In the genomic region with DNA sequence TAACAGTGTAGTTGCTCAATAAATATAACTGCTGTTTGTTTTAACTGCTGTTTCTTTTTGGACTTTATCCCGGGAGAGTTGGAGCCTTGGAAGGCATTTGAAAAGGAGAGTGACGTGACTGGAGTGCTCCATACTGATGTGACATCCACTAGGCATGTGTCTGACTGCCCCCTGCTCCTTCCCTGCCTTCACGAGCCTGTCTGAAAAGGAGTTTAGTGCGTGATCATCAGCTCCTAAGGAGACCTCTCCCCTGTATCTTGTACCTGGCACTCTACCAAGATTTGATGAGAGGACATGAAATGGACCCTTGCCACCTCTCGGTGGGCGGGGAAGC, we compare ENCODE assay signal across 13 cellular contexts. TPM values are rescaled to one million over a fixed set of nuclear protein-coding genes. Genes with fewer than 3 reads are reported as not detected.
DNase-seq lines count a peak whose midpoint lies in the region; ATAC-seq and TF ChIP-seq lines count a peak whose summit lies in the region.
"Had no signal": no experiment of that assay in that cellular context is flagged by ENCODE, and none has a peak within 500 bp of the region (broad histone marks: within the 10 kb centered on the region; RNA-seq: fewer than 3 reads in every experiment).

No MANE protein-coding gene starts in this region.

- H3K27ac ChIP-seq in heart left ventricle (peak overlapping the region in 11 of 12 donors; percentile 5 to 90 (median 79)), psoas muscle (peak overlapping the region; percentile 99), A673 (ENCODE audit: low read depth, low read length, poor library complexity, severe bottlenecking) (no peak overlapping the region)
- no peak overlapping the region for H3K27ac ChIP-seq in effector memory CD4-positive, alpha-beta T cell (ENCODE audit: insufficient read depth, low read length, poor library complexity, severe bottlenecking)

- peaks cover 0 to 3% (median 0%) of the 10 kb centered on the region in 7 donors for H3K9me3 Mint-ChIP-seq in CD14-positive monocyte
- H3K9me3 Mint-ChIP-seq: activated CD4-positive, alpha-beta memory T cell treated with anti-CD3 and anti-CD28 coated beads for 36 hours; T-cell had no signal

- intact Hi-C loops in CD14-positive monocyte (cut with micrococcal nuclease) (loop anchor here in 1 of 2 donors (10.0 kb wide), 1 partner anchor 52 kb away; no protein-coding TSS in a partner anchor), heart left ventricle (cut with DNase I) (loop anchor here in 3 of 10 donors (5.0 to 10.0 kb wide), 4 partner anchors 40 to 90 kb away; no protein-coding TSS in a partner anchor), psoas muscle (cut with DNase I) (no loop called here), A673 (cut with micrococcal nuclease; ENCODE audit: unreplicated experiment) (no loop called here)

- no peak for TF ChIP-seq POLR2A in heart left ventricle (IDR thresholded peaks at IDR 0.05)

- peak overlapping the region; percentile 62 to 81 for H3K4me3 Mint-ChIP-seq in CD14-positive monocyte
- H3K4me3 Mint-ChIP-seq: activated CD4-positive, alpha-beta memory T cell treated with anti-CD3 and anti-CD28 coated beads for 36 hours had no signal

- 42 to 48% (median 47%) methylated on average over 6 of the region's 6 CpGs for WGBS in heart left ventricle, 4 donors
- 42 to 52% (median 45%) methylated on average over 6 of the region's 6 CpGs for WGBS in psoas muscle, 3 donors

- BruUV-seq in A673 (replicated peaks; lab: Mats Ljungman, UMichigan), result no TSS peak

- POLR2A ChIA-PET in A673 (lab: Charles Lee; ENCODE audit: low non-redundant PET), result interaction anchor here (0.6 kb wide), 1 partner anchor 998 kb away, joined by 3 read pairs; no protein-coding TSS in a partner anchor

- ATAC-seq in heart left ventricle (peak in 3 of 4 donors; percentile 14 to 37 (median 33)), psoas muscle (peak; percentile 40 to 56 (median 45)), HG02884 (IDR thresholded peaks at IDR 0.05; ENCODE audit: unreplicated experiment) (no peak)

- peaks cover 13 to 18% (median 17%) of the 10 kb centered on the region in 3 donors for H3K27me3 Mint-ChIP-seq in CD14-positive monocyte (ENCODE audit: low read depth in 3 of 3)
- H3K27me3 Mint-ChIP-seq: activated CD4-positive, alpha-beta memory T cell treated with anti-CD3 and anti-CD28 coated beads for 36 hours had no signal

- CTCF ChIA-PET in A673 (lab: Charles Lee), result no interaction called here

- TF ChIP-seq CTCF in CD14-positive monocyte (IDR thresholded peaks at IDR 0.05), result no peak
- TF ChIP-seq CTCF in heart left ventricle (IDR thresholded peaks at IDR 0.05), result no peak
- TF ChIP-seq CTCF in psoas muscle (IDR thresholded peaks at IDR 0.05), result no peak
- no peak for TF ChIP-seq CTCF in A673 (conservative IDR thresholded peaks at IDR 0.05; ENCODE audit: low read depth, low read length)

- H3K4me3 ChIP-seq in heart left ventricle (peak overlapping the region in 2 of 12 donors; percentile 4 to 15), psoas muscle (no peak overlapping the region), A673 (ENCODE audit: low read depth, low read length, poor library complexity, severe bottlenecking) (no peak overlapping the region)
- H3K4me3 ChIP-seq in effector memory CD4-positive, alpha-beta T cell (ENCODE audit: insufficient read depth, low read depth, low read length, poor library complexity, severe bottlenecking), result no peak overlapping the region

- peaks cover 0 to 26% (median 8%) of the 10 kb centered on the region in 9 donors for H3K36me3 ChIP-seq in heart left ventricle
- H3K36me3 ChIP-seq in psoas muscle (ENCODE audit: insufficient read depth in 1 of 2, low read depth in 1 of 2), result peaks cover 0 to 13% of the 10 kb centered on the region in 2 donors
- no peaks in the 10 kb centered on the region for H3K36me3 ChIP-seq in effector memory CD4-positive, alpha-beta T cell (ENCODE audit: control insufficient read depth, insufficient read depth, low read length)
- no peaks in the 10 kb centered on the region for H3K36me3 ChIP-seq in A673 (ENCODE audit: insufficient read depth, low read length, poor library complexity, severe bottlenecking)

- peaks cover 86% of the 10 kb centered on the region for H3K4me1 Mint-ChIP-seq in CD14-positive monocyte

- peak overlapping the region in 2 of 7 donors; percentile 15 to 25 for H3K27ac Mint-ChIP-seq in CD14-positive monocyte
- H3K27ac Mint-ChIP-seq: activated CD4-positive, alpha-beta memory T cell treated with anti-CD3 and anti-CD28 coated beads for 36 hours had no signal

- H3K27me3 ChIP-seq in heart left ventricle, result no peaks in the 10 kb centered on the region
- H3K27me3 ChIP-seq in psoas muscle (ENCODE audit: insufficient read depth in 3 of 3, low read length in 2 of 3), result no peaks in the 10 kb centered on the region
- H3K27me3 ChIP-seq in effector memory CD4-positive, alpha-beta T cell (replicated peaks; ENCODE audit: control insufficient read depth, insufficient read depth, low read length, poor library complexity, severe bottlenecking), result no peaks in the 10 kb centered on the region
- H3K27me3 ChIP-seq in A673 (replicated peaks; ENCODE audit: insufficient read depth, low read depth, low read length, poor library complexity), result no peaks in the 10 kb centered on the region

- DNase-seq in CD14-positive monocyte (ENCODE audit: low spot score) (no peak), SIG-M5 treated with dmso at 0.1 percent for 504 hours (lab: John Stamatoyannopoulos, UW; ENCODE audit: unreplicated experiment) (peak; percentile 72), heart left ventricle (peak in 1 of 5 donors; percentile 56), psoas muscle (peak in 1 of 2 donors; percentile 53), A673 (ENCODE audit: low spot score) (no peak)
- DNase-seq in stimulated activated naive CD4-positive, alpha-beta T cell treated with Interleukin-2 at 50 U/mL for 16 hours (lab: John Stamatoyannopoulos, UW), result no peak
- DNase-seq in effector memory CD4-positive, alpha-beta T cell, result no peak
- DNase-seq: activated CD4-positive, alpha-beta memory T cell treated with anti-CD3 and anti-CD28 coated beads for 36 hours; activated naive CD4-positive, alpha-beta T cell treated with anti-CD3 and anti-CD28 coated beads, Interleukin-2, amount 50 U/mL, for 16 hours; IMR-90; mammary epithelial cell had no signal

- H3K4me1 ChIP-seq in heart left ventricle (peaks cover 38 to 100% (median 96%) of the 10 kb centered on the region in 12 donors), psoas muscle (peaks cover 100% of the 10 kb centered on the region), A673 (ENCODE audit: insufficient read depth, low read length, poor library complexity, severe bottlenecking) (peaks cover 47% of the 10 kb centered on the region)
- H3K4me1 ChIP-seq in effector memory CD4-positive, alpha-beta T cell (ENCODE audit: control insufficient read depth, insufficient read depth, low read length, poor library complexity, severe bottlenecking), result peaks cover 28% of the 10 kb centered on the region

- H3K9me3 ChIP-seq in heart left ventricle (no peaks in the 10 kb centered on the region), psoas muscle (no peaks in the 10 kb centered on the region), A673 (ENCODE audit: low read depth, low read length, poor library complexity, severe bottlenecking) (no peaks in the 10 kb centered on the region)
- no peaks in the 10 kb centered on the region for H3K9me3 ChIP-seq in effector memory CD4-positive, alpha-beta T cell (ENCODE audit: control insufficient read depth, low read length)

- peaks cover 0 to 10% of the 10 kb centered on the region in 2 donors for H3K36me3 Mint-ChIP-seq in CD14-positive monocyte
- H3K36me3 Mint-ChIP-seq: activated CD4-positive, alpha-beta memory T cell treated with anti-CD3 and anti-CD28 coated beads for 36 hours; T-cell had no signal

RNA-seq across cellular contexts. Expression of gene ZBTB16, which starts 22.9 kb away (rescaled TPM):
- polyA plus RNA-seq in CD14-positive monocyte (1 to 10 TPM; 4.1 to 8.3 TPM), heart left ventricle (10 to 100 TPM; 44.0 to 86.1 TPM), psoas muscle (10 to 100 TPM; 12.0 to 89.8 (median 45.2) TPM)
- total RNA-seq in heart left ventricle (100 to 1,000 TPM in 2 of 9 donors, 10 to 100 TPM in 7; 15.3 to 130 (median 62.8) TPM), psoas muscle (100 to 1,000 TPM in 3 of 4 donors, 10 to 100 TPM in 1; 11.7 to 299 (median 183) TPM), A673 (2021) (12.0 and 14.1 TPM in 2 replicates)
- total RNA-seq: IMR-90 had no signal
- polyA plus RNA-seq: IMR-90 had no signal

Comparison
In these comparisons a context has a peak if more than half of its experiments do, and no peak if none do; other contexts are left out.
1. H3K27ac ChIP-seq: peak in heart left ventricle (11 of 12) and psoas muscle (single experiment); none in effector memory CD4-positive, alpha-beta T cell (single experiment) and A673 (single experiment).